1 cellular context compared by ENCODE assay signal in genomic region chr10:46005383-46005782, GRCh38.
TF ChIP-seq lines count a peak whose summit lies in the region.

No MANE protein-coding gene starts in this region.

TF ChIP-seq in endothelial cell of umbilical vein, 7 proteins besides CTCF, POLR2A, EP300 and RAD21:
- no peak for TF ChIP-seq POLR2AphosphoS5 (IDR thresholded peaks at IDR 0.05; ENCODE audit: insufficient read depth, low read depth, low read length)
- TF ChIP-seq GATA2 (IDR thresholded peaks at IDR 0.05; ENCODE audit: insufficient read depth, insufficient read length, low read depth, low read length): no peak
- no peak for TF ChIP-seq FOS (IDR thresholded peaks at IDR 0.05; ENCODE audit: borderline replicate concordance, insufficient read depth, low read length)
- TF ChIP-seq MAX (IDR thresholded peaks at IDR 0.05; ENCODE audit: insufficient read depth, insufficient read length): no peak
- no peak for TF ChIP-seq JUN (IDR thresholded peaks at IDR 0.05; ENCODE audit: borderline replicate concordance, insufficient read depth, insufficient read length, low read depth)
- no peak for TF ChIP-seq EZH2 (IDR thresholded peaks at IDR 0.05; ENCODE audit: borderline replicate concordance, low read depth, low read length, severe bottlenecking)
- no peak for TF ChIP-seq MYC (IDR thresholded peaks at IDR 0.05; ENCODE audit: low read depth, low read length)
